ENCODE assay signal across 1 cellular context in the genomic region with DNA sequence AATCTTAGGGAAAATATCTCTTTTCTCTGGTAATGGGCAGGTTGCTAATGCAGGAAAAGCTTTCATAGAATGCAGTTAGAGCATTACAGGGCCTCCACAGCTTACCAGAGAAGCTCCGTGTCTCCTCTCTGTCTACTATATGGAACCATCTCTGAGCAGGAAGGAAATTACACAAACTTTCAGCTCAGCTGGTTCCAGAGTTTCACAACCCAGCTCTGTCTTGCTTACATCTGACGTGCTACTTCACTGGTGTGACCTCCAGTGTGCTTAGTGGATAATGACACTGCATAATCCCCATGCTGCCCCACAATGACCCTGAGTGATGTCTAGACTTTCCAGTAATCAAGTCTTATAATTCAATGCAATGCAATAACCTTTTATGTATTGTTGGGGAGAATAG.
TF ChIP-seq lines count a peak whose summit lies in the region.

No MANE protein-coding gene starts in this region.

TF ChIP-seq in K562, 482 proteins besides CTCF, POLR2A, EP300 and RAD21 (continued from another document and continues in another):
- TF ChIP-seq, protein P1, sequence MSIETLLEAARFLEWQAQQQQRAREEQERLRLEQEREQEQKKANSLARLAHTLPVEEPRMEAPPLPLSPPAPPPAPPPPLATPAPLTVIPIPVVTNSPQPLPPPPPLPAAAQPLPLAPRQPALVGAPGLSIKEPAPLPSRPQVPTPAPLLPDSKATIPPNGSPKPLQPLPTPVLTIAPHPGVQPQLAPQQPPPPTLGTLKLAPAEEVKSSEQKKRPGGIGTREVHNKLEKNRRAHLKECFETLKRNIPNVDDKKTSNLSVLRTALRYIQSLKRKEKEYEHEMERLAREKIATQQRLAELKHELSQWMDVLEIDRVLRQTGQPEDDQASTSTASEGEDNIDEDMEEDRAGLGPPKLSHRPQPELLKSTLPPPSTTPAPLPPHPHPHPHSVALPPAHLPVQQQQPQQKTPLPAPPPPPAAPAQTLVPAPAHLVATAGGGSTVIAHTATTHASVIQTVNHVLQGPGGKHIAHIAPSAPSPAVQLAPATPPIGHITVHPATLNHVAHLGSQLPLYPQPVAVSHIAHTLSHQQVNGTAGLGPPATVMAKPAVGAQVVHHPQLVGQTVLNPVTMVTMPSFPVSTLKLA (conservative IDR thresholded peaks at IDR 0.05): 0 out of 4 replicates have a peak, but pooled peaks of 1 of the 2 experiments have one; percentile 20
- no peak for TF ChIP-seq HLTF (IDR thresholded peaks at IDR 0.05)
- no peak for TF ChIP-seq U2AF1 (optimal IDR thresholded peaks at IDR 0.05; ENCODE audit: low read depth, low read length)
- peak; percentile 79 for TF ChIP-seq MAFG (tag; conservative IDR thresholded peaks at IDR 0.05)
- no peak for TF ChIP-seq HDAC3 (IDR thresholded peaks at IDR 0.05; ENCODE audit: borderline replicate concordance, partially characterized antibody)
- TF ChIP-seq HNRNPH1 (optimal IDR thresholded peaks at IDR 0.05; ENCODE audit: low read depth, low read length): no peak
- TF ChIP-seq ZKSCAN1 (IDR thresholded peaks at IDR 0.05; ENCODE audit: low read depth, low read length): no peak
- peak; percentile 67; the same call in 1 of the 2 replicates for TF ChIP-seq C11orf30 (IDR thresholded peaks at IDR 0.05; ENCODE audit: low read depth)
- TF ChIP-seq CEBPG (CRISPR knock-in tag; IDR thresholded peaks at IDR 0.05): no peak
- TF ChIP-seq CEBPG (tag; conservative IDR thresholded peaks at IDR 0.05 in 1 of 2, IDR thresholded peaks at IDR 0.05 in 1 of 2): peak; percentile 25 to 81; a peak in 2 of 4 replicates
- TF ChIP-seq RNF2 (IDR thresholded peaks at IDR 0.05): no peak
- TF ChIP-seq ZNF311 (CRISPR knock-in tag; IDR thresholded peaks at IDR 0.05): no peak
- TF ChIP-seq, protein P2, sequence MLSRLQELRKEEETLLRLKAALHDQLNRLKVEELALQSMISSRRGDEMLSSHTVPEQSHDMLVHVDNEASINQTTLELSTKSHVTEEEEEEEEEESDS (CRISPR knock-in tag; IDR thresholded peaks at IDR 0.05): no peak
- no peak for TF ChIP-seq RCOR1 (IDR thresholded peaks at IDR 0.05; ENCODE audit: borderline replicate concordance in 1 of 2, low read depth in 2 of 2, low read length in 2 of 2)
- TF ChIP-seq CHCHD3 (CRISPR knock-in tag; IDR thresholded peaks at IDR 0.05): no peak
- TF ChIP-seq TRIM24 (IDR thresholded peaks at IDR 0.05): peak; percentile 18 to 33; a peak in 1 of 4 replicates
- no peak for TF ChIP-seq ETV5 (CRISPR knock-in tag; IDR thresholded peaks at IDR 0.05; ENCODE audit: low read depth)
- TF ChIP-seq GATA2 (CRISPR knock-in tag; IDR thresholded peaks at IDR 0.05): no peak
- 0 out of 2 replicates have a peak, but pooled peaks have one; percentile 13 for TF ChIP-seq DPF2 (IDR thresholded peaks at IDR 0.05)
- 0 out of 2 replicates have a peak, but pooled peaks have one; percentile 25 for TF ChIP-seq ETV1 (tag; conservative IDR thresholded peaks at IDR 0.05; ENCODE audit: low read depth)
- TF ChIP-seq, protein P3, sequence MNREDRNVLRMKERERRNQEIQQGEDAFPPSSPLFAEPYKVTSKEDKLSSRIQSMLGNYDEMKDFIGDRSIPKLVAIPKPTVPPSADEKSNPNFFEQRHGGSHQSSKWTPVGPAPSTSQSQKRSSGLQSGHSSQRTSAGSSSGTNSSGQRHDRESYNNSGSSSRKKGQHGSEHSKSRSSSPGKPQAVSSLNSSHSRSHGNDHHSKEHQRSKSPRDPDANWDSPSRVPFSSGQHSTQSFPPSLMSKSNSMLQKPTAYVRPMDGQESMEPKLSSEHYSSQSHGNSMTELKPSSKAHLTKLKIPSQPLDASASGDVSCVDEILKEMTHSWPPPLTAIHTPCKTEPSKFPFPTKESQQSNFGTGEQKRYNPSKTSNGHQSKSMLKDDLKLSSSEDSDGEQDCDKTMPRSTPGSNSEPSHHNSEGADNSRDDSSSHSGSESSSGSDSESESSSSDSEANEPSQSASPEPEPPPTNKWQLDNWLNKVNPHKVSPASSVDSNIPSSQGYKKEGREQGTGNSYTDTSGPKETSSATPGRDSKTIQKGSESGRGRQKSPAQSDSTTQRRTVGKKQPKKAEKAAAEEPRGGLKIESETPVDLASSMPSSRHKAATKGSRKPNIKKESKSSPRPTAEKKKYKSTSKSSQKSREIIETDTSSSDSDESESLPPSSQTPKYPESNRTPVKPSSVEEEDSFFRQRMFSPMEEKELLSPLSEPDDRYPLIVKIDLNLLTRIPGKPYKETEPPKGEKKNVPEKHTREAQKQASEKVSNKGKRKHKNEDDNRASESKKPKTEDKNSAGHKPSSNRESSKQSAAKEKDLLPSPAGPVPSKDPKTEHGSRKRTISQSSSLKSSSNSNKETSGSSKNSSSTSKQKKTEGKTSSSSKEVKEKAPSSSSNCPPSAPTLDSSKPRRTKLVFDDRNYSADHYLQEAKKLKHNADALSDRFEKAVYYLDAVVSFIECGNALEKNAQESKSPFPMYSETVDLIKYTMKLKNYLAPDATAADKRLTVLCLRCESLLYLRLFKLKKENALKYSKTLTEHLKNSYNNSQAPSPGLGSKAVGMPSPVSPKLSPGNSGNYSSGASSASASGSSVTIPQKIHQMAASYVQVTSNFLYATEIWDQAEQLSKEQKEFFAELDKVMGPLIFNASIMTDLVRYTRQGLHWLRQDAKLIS (CRISPR knock-in tag; IDR thresholded peaks at IDR 0.05): no peak
- TF ChIP-seq, protein P4, sequence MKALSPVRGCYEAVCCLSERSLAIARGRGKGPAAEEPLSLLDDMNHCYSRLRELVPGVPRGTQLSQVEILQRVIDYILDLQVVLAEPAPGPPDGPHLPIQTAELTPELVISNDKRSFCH (CRISPR knock-in tag; IDR thresholded peaks at IDR 0.05): no peak
- TF ChIP-seq, protein P4 (tag; IDR thresholded peaks at IDR 0.05): no peak
- TF ChIP-seq, protein P5, sequence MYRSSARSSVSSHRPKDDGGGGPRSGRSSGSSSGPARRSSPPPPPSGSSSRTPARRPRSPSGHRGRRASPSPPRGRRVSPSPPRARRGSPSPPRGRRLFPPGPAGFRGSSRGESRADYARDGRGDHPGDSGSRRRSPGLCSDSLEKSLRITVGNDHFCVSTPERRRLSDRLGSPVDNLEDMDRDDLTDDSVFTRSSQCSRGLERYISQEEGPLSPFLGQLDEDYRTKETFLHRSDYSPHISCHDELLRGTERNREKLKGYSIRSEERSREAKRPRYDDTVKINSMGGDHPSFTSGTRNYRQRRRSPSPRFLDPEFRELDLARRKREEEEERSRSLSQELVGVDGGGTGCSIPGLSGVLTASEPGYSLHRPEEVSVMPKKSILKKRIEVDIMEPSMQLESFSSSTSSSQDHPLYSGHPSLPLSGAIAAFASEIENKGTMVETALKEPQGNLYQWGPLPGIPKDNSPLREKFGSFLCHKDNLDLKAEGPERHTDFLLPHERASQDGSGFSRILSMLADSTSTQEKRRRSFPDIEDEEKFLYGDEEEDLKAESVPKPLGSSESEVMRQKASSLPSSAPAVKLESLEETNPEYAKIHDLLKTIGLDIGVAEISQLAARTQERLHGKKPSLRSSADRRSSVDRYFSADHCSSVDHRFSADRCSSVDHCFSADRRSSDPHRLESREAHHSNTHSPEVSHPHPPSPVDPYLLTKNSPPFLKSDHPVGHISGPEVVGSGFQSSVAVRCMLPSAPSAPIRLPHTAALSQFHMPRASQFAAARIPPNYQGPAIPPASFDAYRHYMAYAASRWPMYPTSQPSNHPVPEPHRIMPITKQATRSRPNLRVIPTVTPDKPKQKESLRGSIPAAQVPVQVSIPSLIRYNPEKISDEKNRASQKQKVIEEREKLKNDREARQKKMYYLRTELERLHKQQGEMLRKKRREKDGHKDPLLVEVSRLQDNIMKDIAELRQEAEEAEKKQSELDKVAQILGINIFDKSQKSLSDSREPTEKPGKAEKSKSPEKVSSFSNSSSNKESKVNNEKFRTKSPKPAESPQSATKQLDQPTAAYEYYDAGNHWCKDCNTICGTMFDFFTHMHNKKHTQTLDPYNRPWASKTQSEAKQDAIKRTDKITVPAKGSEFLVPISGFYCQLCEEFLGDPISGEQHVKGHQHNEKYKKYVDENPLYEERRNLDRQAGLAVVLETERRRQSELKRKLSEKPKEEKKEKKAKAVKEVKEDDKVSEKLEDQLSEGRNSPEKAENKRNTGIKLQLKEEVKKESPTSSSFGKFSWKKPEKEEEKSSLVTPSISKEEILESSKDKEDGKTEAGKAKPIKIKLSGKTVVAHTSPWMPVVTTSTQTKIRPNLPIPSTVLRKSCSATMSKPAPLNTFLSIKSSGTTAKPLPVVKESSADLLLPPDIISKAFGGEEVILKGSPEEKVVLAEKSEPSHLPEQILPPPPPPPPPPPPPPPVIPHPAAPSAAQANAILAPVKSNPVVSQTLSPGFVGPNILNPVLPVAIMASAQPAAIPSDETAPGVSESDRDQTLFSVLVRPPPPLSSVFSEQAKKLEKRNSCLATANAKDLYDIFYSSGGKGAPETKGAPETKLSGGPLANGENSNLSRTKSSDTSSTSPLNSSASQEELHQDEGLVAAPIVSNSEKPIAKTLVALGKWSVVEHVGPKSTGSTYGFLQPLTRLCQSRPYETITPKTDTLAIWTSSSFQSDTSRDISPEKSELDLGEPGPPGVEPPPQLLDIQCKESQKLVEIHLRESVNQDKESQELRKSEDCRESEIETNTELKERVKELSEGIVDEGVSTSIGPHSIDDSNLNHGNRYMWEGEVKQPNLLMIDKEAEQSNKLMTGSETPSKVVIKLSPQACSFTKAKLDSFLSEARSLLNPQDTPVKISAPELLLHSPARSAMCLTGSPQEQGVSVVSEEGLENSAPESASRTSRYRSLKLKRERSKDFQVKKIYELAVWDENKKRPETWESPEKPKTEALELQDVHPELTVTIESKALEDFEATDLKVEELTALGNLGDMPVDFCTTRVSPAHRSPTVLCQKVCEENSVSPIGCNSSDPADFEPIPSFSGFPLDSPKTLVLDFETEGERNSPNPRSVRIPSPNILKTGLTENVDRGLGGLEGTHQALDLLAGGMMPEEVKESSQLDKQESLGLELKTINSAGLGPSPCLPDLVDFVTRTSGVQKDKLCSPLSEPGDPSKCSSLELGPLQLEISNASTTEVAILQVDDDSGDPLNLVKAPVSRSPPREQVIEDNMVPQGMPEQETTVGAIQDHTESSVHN (IDR thresholded peaks at IDR 0.05; ENCODE audit: borderline replicate concordance in 1 of 2, low read depth in 1 of 2): no peak
- no peak for TF ChIP-seq NCOA4 (IDR thresholded peaks at IDR 0.05; ENCODE audit: partially characterized antibody)
- TF ChIP-seq, protein P6, sequence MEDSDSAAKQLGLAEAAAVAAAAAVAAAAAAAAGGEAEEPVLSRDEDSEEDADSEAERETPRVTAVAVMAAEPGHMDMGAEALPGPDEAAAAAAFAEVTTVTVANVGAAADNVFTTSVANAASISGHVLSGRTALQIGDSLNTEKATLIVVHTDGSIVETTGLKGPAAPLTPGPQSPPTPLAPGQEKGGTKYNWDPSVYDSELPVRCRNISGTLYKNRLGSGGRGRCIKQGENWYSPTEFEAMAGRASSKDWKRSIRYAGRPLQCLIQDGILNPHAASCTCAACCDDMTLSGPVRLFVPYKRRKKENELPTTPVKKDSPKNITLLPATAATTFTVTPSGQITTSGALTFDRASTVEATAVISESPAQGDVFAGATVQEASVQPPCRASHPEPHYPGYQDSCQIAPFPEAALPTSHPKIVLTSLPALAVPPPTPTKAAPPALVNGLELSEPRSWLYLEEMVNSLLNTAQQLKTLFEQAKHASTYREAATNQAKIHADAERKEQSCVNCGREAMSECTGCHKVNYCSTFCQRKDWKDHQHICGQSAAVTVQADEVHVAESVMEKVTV (CRISPR knock-in tag; IDR thresholded peaks at IDR 0.05): no peak
- no peak for TF ChIP-seq SAFB (IDR thresholded peaks at IDR 0.05; ENCODE audit: borderline replicate concordance, low read depth, low read length)
- TF ChIP-seq, protein P7, sequence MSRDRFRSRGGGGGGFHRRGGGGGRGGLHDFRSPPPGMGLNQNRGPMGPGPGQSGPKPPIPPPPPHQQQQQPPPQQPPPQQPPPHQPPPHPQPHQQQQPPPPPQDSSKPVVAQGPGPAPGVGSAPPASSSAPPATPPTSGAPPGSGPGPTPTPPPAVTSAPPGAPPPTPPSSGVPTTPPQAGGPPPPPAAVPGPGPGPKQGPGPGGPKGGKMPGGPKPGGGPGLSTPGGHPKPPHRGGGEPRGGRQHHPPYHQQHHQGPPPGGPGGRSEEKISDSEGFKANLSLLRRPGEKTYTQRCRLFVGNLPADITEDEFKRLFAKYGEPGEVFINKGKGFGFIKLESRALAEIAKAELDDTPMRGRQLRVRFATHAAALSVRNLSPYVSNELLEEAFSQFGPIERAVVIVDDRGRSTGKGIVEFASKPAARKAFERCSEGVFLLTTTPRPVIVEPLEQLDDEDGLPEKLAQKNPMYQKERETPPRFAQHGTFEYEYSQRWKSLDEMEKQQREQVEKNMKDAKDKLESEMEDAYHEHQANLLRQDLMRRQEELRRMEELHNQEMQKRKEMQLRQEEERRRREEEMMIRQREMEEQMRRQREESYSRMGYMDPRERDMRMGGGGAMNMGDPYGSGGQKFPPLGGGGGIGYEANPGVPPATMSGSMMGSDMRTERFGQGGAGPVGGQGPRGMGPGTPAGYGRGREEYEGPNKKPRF (IDR thresholded peaks at IDR 0.05; ENCODE audit: low read depth, low read length): no peak
- TF ChIP-seq ZBTB7A (IDR thresholded peaks at IDR 0.05; ENCODE audit: borderline replicate concordance, control insufficient read depth, low read depth, low read length): no peak
- TF ChIP-seq POLR3A (IDR thresholded peaks at IDR 0.05; ENCODE audit: borderline replicate concordance, extremely low read depth, insufficient read depth, insufficient read length): no peak
- TF ChIP-seq, protein P8, sequence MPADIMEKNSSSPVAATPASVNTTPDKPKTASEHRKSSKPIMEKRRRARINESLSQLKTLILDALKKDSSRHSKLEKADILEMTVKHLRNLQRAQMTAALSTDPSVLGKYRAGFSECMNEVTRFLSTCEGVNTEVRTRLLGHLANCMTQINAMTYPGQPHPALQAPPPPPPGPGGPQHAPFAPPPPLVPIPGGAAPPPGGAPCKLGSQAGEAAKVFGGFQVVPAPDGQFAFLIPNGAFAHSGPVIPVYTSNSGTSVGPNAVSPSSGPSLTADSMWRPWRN (IDR thresholded peaks at IDR 0.05; ENCODE audit: low read depth): no peak
- TF ChIP-seq ZC3H4 (CRISPR knock-in tag; IDR thresholded peaks at IDR 0.05; ENCODE audit: borderline replicate concordance): no peak
- 0 out of 2 replicates have a peak, but pooled peaks have one; percentile 40 for TF ChIP-seq GABPA (tag; conservative IDR thresholded peaks at IDR 0.05; ENCODE audit: low read depth)
- TF ChIP-seq ZNF263 (CRISPR knock-in tag; IDR thresholded peaks at IDR 0.05; ENCODE audit: borderline replicate concordance): no peak
- TF ChIP-seq, protein P9, sequence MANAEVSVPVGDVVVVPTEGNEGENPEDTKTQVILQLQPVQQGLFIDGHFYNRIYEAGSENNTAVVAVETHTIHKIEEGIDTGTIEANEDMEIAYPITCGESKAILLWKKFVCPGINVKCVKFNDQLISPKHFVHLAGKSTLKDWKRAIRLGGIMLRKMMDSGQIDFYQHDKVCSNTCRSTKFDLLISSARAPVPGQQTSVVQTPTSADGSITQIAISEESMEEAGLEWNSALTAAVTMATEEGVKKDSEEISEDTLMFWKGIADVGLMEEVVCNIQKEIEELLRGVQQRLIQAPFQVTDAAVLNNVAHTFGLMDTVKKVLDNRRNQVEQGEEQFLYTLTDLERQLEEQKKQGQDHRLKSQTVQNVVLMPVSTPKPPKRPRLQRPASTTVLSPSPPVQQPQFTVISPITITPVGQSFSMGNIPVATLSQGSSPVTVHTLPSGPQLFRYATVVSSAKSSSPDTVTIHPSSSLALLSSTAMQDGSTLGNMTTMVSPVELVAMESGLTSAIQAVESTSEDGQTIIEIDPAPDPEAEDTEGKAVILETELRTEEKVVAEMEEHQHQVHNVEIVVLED (CRISPR knock-in tag; IDR thresholded peaks at IDR 0.05): no peak
- peak; percentile 94 for TF ChIP-seq CEBPB (tag; IDR thresholded peaks at IDR 0.05)
